24 cellular contexts compared by ENCODE assay signal in genomic region chr2:114008720-114009119, GRCh38.
"Had no signal": no experiment of that assay in that cellular context is flagged by ENCODE, and none has a peak within 500 bp of the region (broad histone marks: within the 10 kb centered on the region; RNA-seq: fewer than 3 reads in every experiment).

No MANE protein-coding gene starts in this region.

- H3K9me3 Mint-ChIP-seq: memory B cell had no signal

- H3K36me3 ChIP-seq: esophagus squamous epithelium, gastrocnemius medialis, heart right ventricle, left ventricle myocardium inferior had no signal

- H3K27ac Mint-ChIP-seq: memory B cell had no signal

- H3K9me3 ChIP-seq: esophagus squamous epithelium, gastrocnemius medialis, left ventricle myocardium inferior had no signal

- H3K36me3 Mint-ChIP-seq: memory B cell had no signal

- H3K27me3 ChIP-seq: gastrocnemius medialis had no signal

- H3K4me3 ChIP-seq: coronary artery, dorsolateral prefrontal cortex, esophagus squamous epithelium, gastrocnemius medialis, heart right ventricle, left ventricle myocardium inferior, lung had no signal

- ATAC-seq: gastrocnemius medialis, left cardiac atrium had no signal

- FAIRE-seq: colon, endothelial cell of umbilical vein, islet of Langerhans, keratinocyte had no signal

- H3K4me1 ChIP-seq: esophagus squamous epithelium, gastrocnemius medialis, heart right ventricle, left ventricle myocardium inferior had no signal

- H3K27ac ChIP-seq: coronary artery, dorsolateral prefrontal cortex, esophagus squamous epithelium, gastrocnemius medialis, heart right ventricle, left ventricle myocardium inferior had no signal

- H3K4me3 Mint-ChIP-seq: memory B cell had no signal

- DNase-seq: dermis blood vessel endothelial cell; dorsolateral prefrontal cortex; effector CD4-positive, alpha-beta T cell; effector memory CD4-positive, alpha-beta T cell; esophagus squamous epithelium; foreskin fibroblast; foreskin melanocyte; gastrocnemius medialis; glutamatergic neuron; head of caudate nucleus; heart right ventricle; hippocampal formation; left cardiac atrium; left ventricle myocardium inferior; mammary epithelial cell; mesendoderm; midbrain had no signal
